In genomic region chr15:43518073-43518761, GRCh38 we compare ENCODE assay signal across 7 cellular contexts. TPM values are rescaled to one million over a fixed set of nuclear protein-coding genes. Genes with fewer than 3 reads are reported as not detected.
DNase-seq lines count a peak whose midpoint lies in the region; ATAC-seq and TF ChIP-seq lines count a peak whose summit lies in the region.

No MANE protein-coding gene starts in this region.

- H3K4me1 Mint-ChIP-seq in central memory CD8-positive, alpha-beta T cell, result no peaks in the 10 kb centered on the region
- H3K4me1 Mint-ChIP-seq in stimulated activated naive B cell treated with anti-CD40 and anti-IgM and Interleukin-4, amounts not matched to agents 10 μg/mL and 1 μg/mL and 100 μg/mL, for 72 hours, result peaks cover 29 to 48% of the 10 kb centered on the region in 2 donors

- peaks cover 3% of the 10 kb centered on the region for H3K36me3 Mint-ChIP-seq in central memory CD8-positive, alpha-beta T cell (ENCODE audit: insufficient read depth)
- H3K36me3 Mint-ChIP-seq in stimulated activated naive B cell treated with anti-CD40 and anti-IgM and Interleukin-4, amounts not matched to agents 10 μg/mL and 1 μg/mL and 100 μg/mL, for 72 hours, result no peaks in the 10 kb centered on the region

- DNase-seq in H7, result peak; percentile 90
- DNase-seq in NCI-H524 treated with DMSO at 0.1 percent for 48 hours (lab: John Stamatoyannopoulos, UW), result peak; percentile 57
- no peak for DNase-seq in central memory CD8-positive, alpha-beta T cell (ENCODE audit: low spot score in 2 of 2)
- no peak for DNase-seq in kidney epithelial cell (ENCODE audit: low read depth)
- no peak for DNase-seq in stimulated activated naive B cell treated with anti-CD40 and anti-IgM and Interleukin-4, amounts not matched to agents 10 μg/mL and 1 μg/mL and 100 μg/mL, for 72 hours
- DNase-seq in HPDE6-E6E7 (ENCODE audit: extremely low spot score), result no peak

- peak overlapping the region; percentile 51 for H3K4me3 ChIP-seq in H7 (ENCODE audit: insufficient read depth, low read depth, low read length)
- H3K4me3 ChIP-seq in kidney epithelial cell (ENCODE audit: low read depth, low read length), result peak overlapping the region; percentile 43

- H3K27me3 ChIP-seq in H7 (ENCODE audit: control insufficient read depth, insufficient read depth, low read length), result peaks cover 32% of the 10 kb centered on the region
- peaks cover 11% of the 10 kb centered on the region for H3K27me3 ChIP-seq in kidney epithelial cell (ENCODE audit: control insufficient read depth, insufficient read depth, low read length)

- H3K4me3 Mint-ChIP-seq in central memory CD8-positive, alpha-beta T cell, result peak overlapping the region; percentile 12
- peak overlapping the region; percentile 80 to 89 for H3K4me3 Mint-ChIP-seq in stimulated activated naive B cell treated with anti-CD40 and anti-IgM and Interleukin-4, amounts not matched to agents 10 μg/mL and 1 μg/mL and 100 μg/mL, for 72 hours

- H3K36me3 ChIP-seq in H7 (replicated peaks; ENCODE audit: control insufficient read depth, insufficient read depth, low read length) (no peaks in the 10 kb centered on the region), kidney epithelial cell (ENCODE audit: control insufficient read depth, insufficient read depth, low read length) (no peaks in the 10 kb centered on the region)

- no peak for TF ChIP-seq CTCF in kidney epithelial cell (IDR thresholded peaks at IDR 0.05; ENCODE audit: insufficient read depth, low read length, poor library complexity, severe bottlenecking)

- H3K9me3 Mint-ChIP-seq in central memory CD8-positive, alpha-beta T cell, result no peaks in the 10 kb centered on the region
- no peaks in the 10 kb centered on the region for H3K9me3 Mint-ChIP-seq in stimulated activated naive B cell treated with anti-CD40 and anti-IgM and Interleukin-4, amounts not matched to agents 10 μg/mL and 1 μg/mL and 100 μg/mL, for 72 hours

- H3K27me3 Mint-ChIP-seq in central memory CD8-positive, alpha-beta T cell, result peaks cover 48% of the 10 kb centered on the region
- peaks cover 31 to 45% of the 10 kb centered on the region in 2 donors for H3K27me3 Mint-ChIP-seq in stimulated activated naive B cell treated with anti-CD40 and anti-IgM and Interleukin-4, amounts not matched to agents 10 μg/mL and 1 μg/mL and 100 μg/mL, for 72 hours

- peak; percentile 49 for ATAC-seq in central memory CD8-positive, alpha-beta T cell (replicated peaks; ENCODE audit: extremely low read depth, poor library complexity, severe bottlenecking)
- peak; percentile 45 to 51 for ATAC-seq in stimulated activated naive B cell treated with anti-CD40 and anti-IgM and Interleukin-4, amounts not matched to agents 10 μg/mL and 1 μg/mL and 100 μg/mL, for 72 hours (replicated peaks)
- no peak for ATAC-seq in HG03571 (IDR thresholded peaks at IDR 0.05; ENCODE audit: unreplicated experiment)

- H3K27ac Mint-ChIP-seq in central memory CD8-positive, alpha-beta T cell (ENCODE audit: low read depth), result no peak overlapping the region
- peak overlapping the region; percentile 67 for H3K27ac Mint-ChIP-seq in stimulated activated naive B cell treated with anti-CD40 and anti-IgM and Interleukin-4, amounts not matched to agents 10 μg/mL and 1 μg/mL and 100 μg/mL, for 72 hours

RNA-seq across cellular contexts. Expression of gene MAP1A, which starts 0.8 kb away (rescaled TPM):
- 0.67 and 1.8 TPM in 2 replicates for total RNA-seq in H7 (2014; rRNA removed; shearing (Covaris generic))
- 2.0 and 2.5 TPM in 2 replicates for total RNA-seq in kidney epithelial cell

RNA-seq across cellular contexts. Expression of gene TP53BP1, which starts 25.3 kb away (rescaled TPM):
- 36.6 and 43.5 TPM in 2 replicates for total RNA-seq in H7 (2014; rRNA removed; shearing (Covaris generic))
- total RNA-seq in kidney epithelial cell, result 34.8 and 46.8 TPM in 2 replicates

Comparison
In these comparisons a context has a peak if more than half of its experiments do, and no peak if none do; other contexts are left out.
1. DNase-seq: peak in H7 (single experiment) and NCI-H524 treated with DMSO at 0.1 percent for 48 hours (single experiment); none in central memory CD8-positive, alpha-beta T cell (0 of 2), kidney epithelial cell (single experiment), stimulated activated naive B cell treated with anti-CD40 and anti-IgM and Interleukin-4, amounts not matched to agents 10 μg/mL and 1 μg/mL and 100 μg/mL, for 72 hours (single experiment) and HPDE6-E6E7 (single experiment).